19 cellular contexts compared by ENCODE assay signal in the genomic region with DNA sequence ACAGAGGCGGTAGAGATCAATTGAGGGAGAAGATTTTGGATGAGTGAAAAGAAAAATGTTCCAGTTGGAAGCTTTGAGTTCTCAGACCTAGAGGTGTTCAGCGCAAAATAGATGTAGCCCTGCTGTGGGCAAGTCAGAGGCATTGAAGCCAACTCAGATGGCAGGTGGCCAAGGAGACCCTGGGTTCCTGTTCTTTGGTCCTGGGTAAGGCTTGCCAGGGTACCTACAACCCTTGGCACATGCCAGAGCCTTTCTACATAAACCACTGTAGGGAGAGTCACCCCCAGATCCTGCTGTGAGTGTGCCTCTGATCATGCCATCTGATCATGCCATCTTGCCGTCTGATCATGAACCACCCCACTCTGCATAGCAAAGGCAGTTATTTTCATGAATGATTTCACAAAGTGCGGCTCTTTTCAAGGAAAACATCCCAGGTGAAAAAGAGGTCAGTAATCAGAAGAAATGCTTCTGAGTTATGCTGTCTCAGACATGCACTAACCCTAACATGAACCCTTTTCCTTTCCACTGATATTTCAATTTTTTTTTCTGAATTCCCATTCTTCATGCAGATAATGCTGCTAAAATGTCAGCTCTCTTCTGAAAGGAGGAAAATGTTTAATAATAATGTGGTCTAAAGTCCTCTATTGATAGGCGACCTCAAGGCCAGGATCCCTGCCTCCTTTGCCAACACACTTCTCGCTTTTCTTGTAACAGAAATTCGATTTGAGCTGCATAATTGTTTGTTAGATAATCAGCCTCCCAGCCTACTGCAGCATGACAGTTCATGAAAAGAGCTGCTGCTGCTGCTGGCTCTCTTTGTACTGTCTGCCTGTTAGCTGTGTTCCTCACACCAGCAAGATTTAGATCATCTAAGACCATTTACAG.
DNase-seq lines count a peak whose midpoint lies in the region; ATAC-seq and TF ChIP-seq lines count a peak whose summit lies in the region.
"Had no signal": no experiment of that assay in that cellular context is flagged by ENCODE, and none has a peak within 500 bp of the region (broad histone marks: within the 10 kb centered on the region; RNA-seq: fewer than 3 reads in every experiment).

No MANE protein-coding gene starts in this region.

- H3K27ac ChIP-seq in right atrium auricular region (no peak overlapping the region), right cardiac atrium (ENCODE audit: low read length) (no peak overlapping the region), endodermal cell (ENCODE audit: low read depth, low read length) (peak overlapping the region; percentile 30), mesodermal cell (ENCODE audit: low read depth, low read length, severe bottlenecking) (peak overlapping the region; percentile 0), tibial nerve (peak overlapping the region in 3 of 4 donors; percentile 15 to 66 (median 30))
- H3K27ac ChIP-seq: BLaER1 treated with 17β-estradiol and CSF1 and Interleukin-3, amounts not matched to agents 10 nM and 100 nM; PC-9 had no signal

- H3K36me3 ChIP-seq in right atrium auricular region (no peaks in the 10 kb centered on the region), endodermal cell (ENCODE audit: control insufficient read depth, insufficient read depth, low read length) (peaks cover 78% of the 10 kb centered on the region), mesodermal cell (ENCODE audit: control insufficient read depth, insufficient read depth, low read length) (peaks cover 57% of the 10 kb centered on the region), tibial nerve (peaks cover 0 to 19% (median 0%) of the 10 kb centered on the region in 3 donors), BE2C (peaks cover 31% of the 10 kb centered on the region)

- H3K27me3 ChIP-seq in right atrium auricular region (no peaks in the 10 kb centered on the region), right cardiac atrium (ENCODE audit: control insufficient read depth, insufficient read depth) (no peaks in the 10 kb centered on the region), endodermal cell (ENCODE audit: control insufficient read depth, insufficient read depth, low read length, poor library complexity, severe bottlenecking) (no peaks in the 10 kb centered on the region), tibial nerve (no peaks in the 10 kb centered on the region), BE2C (no peaks in the 10 kb centered on the region)
- H3K27me3 ChIP-seq: BLaER1 treated with 17β-estradiol and CSF1 and Interleukin-3, amounts not matched to agents 10 nM and 100 nM had no signal

- no peak overlapping the region for H3K4me3 ChIP-seq in right atrium auricular region
- no peak overlapping the region for H3K4me3 ChIP-seq in right cardiac atrium (ENCODE audit: low read length)
- H3K4me3 ChIP-seq in endodermal cell (ENCODE audit: low read length) = no peak overlapping the region
- no peak overlapping the region for H3K4me3 ChIP-seq in mesodermal cell (ENCODE audit: extremely low read depth, insufficient read depth, low read length, poor library complexity, severe bottlenecking)
- no peak overlapping the region for H3K4me3 ChIP-seq in tibial nerve
- H3K4me3 ChIP-seq in BE2C (ENCODE audit: low read depth, low read length) = no peak overlapping the region
- H3K4me3 ChIP-seq: BLaER1 treated with 17β-estradiol and CSF1 and Interleukin-3, amounts not matched to agents 10 nM and 100 nM; PC-9 had no signal

- peak; percentile 50 for DNase-seq in right atrium auricular region (ENCODE audit: low spot score)
- DNase-seq in right cardiac atrium = no peak
- peak; percentile 21 for DNase-seq in endodermal cell
- no peak for DNase-seq in tibial nerve (ENCODE audit: low spot score in 2 of 2)
- no peak for DNase-seq in BE2C
- DNase-seq: 8988T; CD8-positive, alpha-beta memory T cell; DMS79 treated with DMSO at 0.1 percent for 48 hours; HCEC 1CT; KBM-7; NCI-H1436; NCI-H2029 treated with DMSO at 0.1 percent for 48 hours; NCI-H2171 treated with DMSO at 0.1 percent for 48 hours; NCI-H510A; PC-9 had no signal

- H3K36me3 Mint-ChIP-seq in endodermal cell (ENCODE audit: low read depth) = peaks cover 33% of the 10 kb centered on the region

- no peak for TF ChIP-seq EP300 in tibial nerve (IDR thresholded peaks at IDR 0.05)

- 58% methylated on average over 7 of the region's 7 CpGs for WGBS in right cardiac atrium
- 80 to 81% methylated on average over 7 of the region's 7 CpGs for WGBS in endodermal cell (ENCODE audit: insufficient coverage in 1 of 2, insufficient read length in 1 of 2), 2 experiments
- 77 to 85% methylated on average over 5 to 7 of the region's 7 CpGs for WGBS in mesodermal cell (ENCODE audit: insufficient coverage in 2 of 2), 2 experiments
- WGBS in tibial nerve, 2 donors = 44 to 50% methylated on average over 7 of the region's 7 CpGs

- ATAC-seq in right cardiac atrium (no peak), GM21390 (IDR thresholded peaks at IDR 0.05; ENCODE audit: unreplicated experiment) (no peak), HG03521 (IDR thresholded peaks at IDR 0.05; ENCODE audit: unreplicated experiment) (no peak)

- intact Hi-C loops in right cardiac atrium (cut with DNase I) = loop anchor here in 2 of 4 donors (10.0 kb wide), 2 partner anchors 124 to 226 kb away; no protein-coding TSS in a partner anchor

- no peaks in the 10 kb centered on the region for H3K9me3 ChIP-seq in right atrium auricular region
- H3K9me3 ChIP-seq in right cardiac atrium (ENCODE audit: control insufficient read depth, low read length) = no peaks in the 10 kb centered on the region
- H3K9me3 ChIP-seq in endodermal cell (ENCODE audit: control insufficient read depth, low read length) = no peaks in the 10 kb centered on the region
- no peaks in the 10 kb centered on the region for H3K9me3 ChIP-seq in mesodermal cell (ENCODE audit: control insufficient read depth, low read length)
- H3K9me3 ChIP-seq in tibial nerve = no peaks in the 10 kb centered on the region
- H3K9me3 ChIP-seq in BE2C = no peaks in the 10 kb centered on the region
- H3K9me3 ChIP-seq: BLaER1 treated with 17β-estradiol and CSF1 and Interleukin-3, amounts not matched to agents 10 nM and 100 nM had no signal

- H3K9ac ChIP-seq in endodermal cell (ENCODE audit: extremely low read depth, low read length, poor library complexity, severe bottlenecking) = no peak overlapping the region
- H3K9ac ChIP-seq: BLaER1 treated with 17β-estradiol and CSF1 and Interleukin-3, amounts not matched to agents 10 nM and 100 nM had no signal

- no peak overlapping the region for H3K27ac Mint-ChIP-seq in endodermal cell
- H3K27ac Mint-ChIP-seq: CD8-positive, alpha-beta memory T cell had no signal

- H3K9me3 Mint-ChIP-seq in endodermal cell = no peaks in the 10 kb centered on the region
- H3K9me3 Mint-ChIP-seq: CD8-positive, alpha-beta memory T cell had no signal

- peaks cover 19% of the 10 kb centered on the region for H3K4me1 Mint-ChIP-seq in endodermal cell

- peaks cover 0 to 3% of the 10 kb centered on the region in 2 donors for H3K4me1 ChIP-seq in right atrium auricular region
- H3K4me1 ChIP-seq in right cardiac atrium (ENCODE audit: control insufficient read depth, insufficient read depth, low read length) = no peaks in the 10 kb centered on the region
- peaks cover 3% of the 10 kb centered on the region for H3K4me1 ChIP-seq in endodermal cell (ENCODE audit: control insufficient read depth, insufficient read depth, low read length)
- H3K4me1 ChIP-seq in mesodermal cell (ENCODE audit: control insufficient read depth, insufficient read depth, low read length, poor library complexity, severe bottlenecking) = peaks cover 61% of the 10 kb centered on the region
- peaks cover 0 to 45% (median 10%) of the 10 kb centered on the region in 4 donors for H3K4me1 ChIP-seq in tibial nerve
- no peaks in the 10 kb centered on the region for H3K4me1 ChIP-seq in BE2C

- no peak for TF ChIP-seq POLR2A in tibial nerve (IDR thresholded peaks at IDR 0.05)

- TF ChIP-seq CTCF in right atrium auricular region (IDR thresholded peaks at IDR 0.05) (no peak), endodermal cell (conservative IDR thresholded peaks at IDR 0.05) (no peak), tibial nerve (IDR thresholded peaks at IDR 0.05) (no peak), BE2C (IDR thresholded peaks at IDR 0.05; ENCODE audit: low read depth, low read length) (no peak)

- no peaks in the 10 kb centered on the region for H3K27me3 Mint-ChIP-seq in endodermal cell (ENCODE audit: insufficient read depth)
- H3K27me3 Mint-ChIP-seq: CD8-positive, alpha-beta memory T cell had no signal

- H3K4me3 Mint-ChIP-seq in endodermal cell = no peak overlapping the region
- H3K4me3 Mint-ChIP-seq: CD8-positive, alpha-beta memory T cell had no signal

Comparison
In these comparisons a context has a peak if more than half of its experiments do, and no peak if none do; other contexts are left out.
1. DNase-seq: peak in right atrium auricular region (single experiment) and endodermal cell (single experiment); none in right cardiac atrium (0 of 3), tibial nerve (0 of 2) and BE2C (single experiment).
2. H3K27ac ChIP-seq: peak in endodermal cell (single experiment), mesodermal cell (single experiment) and tibial nerve (3 of 4); none in right atrium auricular region (0 of 2) and right cardiac atrium (single experiment).